ENCODE assay signal across 12 cellular contexts in the genomic region with DNA sequence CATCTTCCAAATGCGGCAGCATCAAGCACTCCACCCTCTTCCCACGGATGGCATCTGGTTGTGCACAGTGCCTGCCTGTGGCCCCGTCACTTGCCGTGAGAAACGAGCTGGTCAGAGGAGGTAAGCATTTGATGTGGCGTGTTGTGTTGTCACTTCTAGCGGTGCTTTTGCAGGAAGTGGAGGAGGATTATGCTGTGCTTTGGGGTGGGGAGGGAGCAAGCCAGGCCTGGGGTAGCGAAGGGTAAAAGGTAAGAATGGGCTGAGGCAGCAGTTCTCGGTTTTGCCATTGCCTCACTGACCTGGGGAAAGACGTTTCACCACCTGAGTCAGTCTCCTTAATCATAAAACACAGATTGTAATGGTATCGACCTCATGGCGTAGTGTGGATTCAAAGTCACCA. TPM values are rescaled to one million over a fixed set of nuclear protein-coding genes. Genes with fewer than 3 reads are reported as not detected.
DNase-seq lines count a peak whose midpoint lies in the region; ATAC-seq and TF ChIP-seq lines count a peak whose summit lies in the region.
"Had no signal": no experiment of that assay in that cellular context is flagged by ENCODE, and none has a peak within 500 bp of the region (broad histone marks: within the 10 kb centered on the region; RNA-seq: fewer than 3 reads in every experiment).

No MANE protein-coding gene starts in this region.

- CTCF ChIA-PET in RWPE1 (lab: Yijun Ruan, JAX), result interaction anchor here (1.0 to 1.6 kb wide), 4 partner anchors 9 to 164 kb away, joined by 3 to 5 read pairs (median 4); no protein-coding TSS in a partner anchor

- peak overlapping the region; percentile 17 for H3K4me3 Mint-ChIP-seq in mesothelial cell of epicardium

- 75 to 77% methylated on average over 12 of the region's 12 CpGs for WGBS in upper lobe of left lung, 2 donors

- peaks cover 16 to 44% (median 30%) of the 10 kb centered on the region in 4 donors for H3K36me3 ChIP-seq in upper lobe of left lung

- no peaks in the 10 kb centered on the region for H3K27me3 Mint-ChIP-seq in mesothelial cell of epicardium (ENCODE audit: low read depth)

- no peaks in the 10 kb centered on the region for H3K9me3 Mint-ChIP-seq in mesothelial cell of epicardium

- no peak for ATAC-seq in upper lobe of left lung (ENCODE audit: low FRiP score in 2 of 2)
- ATAC-seq: body of pancreas had no signal

- DNase-seq in RWPE1 (ENCODE audit: low spot score) (peak; percentile 21), activated T-cell treated with anti-CD3 and anti-CD28 coated beads for 24 hours (ENCODE audit: low read depth) (peak; percentile 53), mesothelial cell of epicardium (ENCODE audit: low spot score in 2 of 2, unreplicated experiment in 2 of 2) (no peak), upper lobe of left lung (no peak), NCI-H526 (lab: John Stamatoyannopoulos, UW) (no peak), H4 (ENCODE audit: low spot score) (no peak), NCI-H524 (lab: John Stamatoyannopoulos, UW) (no peak)
- DNase-seq in stimulated activated CD8-positive, alpha-beta memory T cell treated with anti-CD3 and anti-CD28 coated beads, Interleukin-4, amount 100 ng/mL, for 48 hours, result peak; percentile 82
- DNase-seq: body of pancreas, NCI-H524 treated with DMSO at 0.1 percent for 48 hours had no signal

- no peak overlapping the region for H3K4me3 ChIP-seq in upper lobe of left lung
- H3K4me3 ChIP-seq: body of pancreas, thoracic aorta had no signal

- POLR2A ChIA-PET in RWPE1 (lab: Yijun Ruan, JAX; ENCODE audit: low non-redundant PET), result interaction anchor here (0.5 to 0.6 kb wide), 2 partner anchors 150 to 1072 kb away, joined by 3 to 6 read pairs; no protein-coding TSS in a partner anchor

- no peak for TF ChIP-seq POLR2A in upper lobe of left lung (IDR thresholded peaks at IDR 0.05)

- no peak overlapping the region for H3K27ac Mint-ChIP-seq in mesothelial cell of epicardium

- no peaks in the 10 kb centered on the region for H3K27me3 ChIP-seq in upper lobe of left lung
- H3K27me3 ChIP-seq: body of pancreas had no signal

- no peaks in the 10 kb centered on the region for H3K9me3 ChIP-seq in upper lobe of left lung
- H3K9me3 ChIP-seq: body of pancreas, thoracic aorta had no signal

- TF ChIP-seq EP300 in upper lobe of left lung (IDR thresholded peaks at IDR 0.05), result no peak

- H3K4me1 ChIP-seq in upper lobe of left lung, result peaks cover 21 to 34% (median 24%) of the 10 kb centered on the region in 4 donors

- H3K4me1 Mint-ChIP-seq in mesothelial cell of epicardium, result peaks cover 15% of the 10 kb centered on the region

- TF ChIP-seq CTCF in RWPE1 (conservative IDR thresholded peaks at IDR 0.05; ENCODE audit: low read depth), result no peak
- no peak for TF ChIP-seq CTCF in mesothelial cell of epicardium (IDR thresholded peaks at IDR 0.05; ENCODE audit: unreplicated experiment)
- no peak for TF ChIP-seq CTCF in upper lobe of left lung (IDR thresholded peaks at IDR 0.05)

- H3K27ac ChIP-seq in RWPE1 (peak overlapping the region; percentile 55), upper lobe of left lung (peak overlapping the region in 1 of 4 donors; percentile 14)
- H3K27ac ChIP-seq: body of pancreas, thoracic aorta had no signal

- H3K36me3 Mint-ChIP-seq in mesothelial cell of epicardium, result peaks cover 3% of the 10 kb centered on the region

RNA-seq across cellular contexts. Expression of gene POMT1, which starts 2.3 kb away (rescaled TPM):
- total RNA-seq in mesothelial cell of epicardium (54.8 to 59.2 TPM (median 57.2 TPM) in 3 replicates), upper lobe of left lung (10 to 100 TPM; 24.7 to 55.5 (median 27.2) TPM)
- total RNA-seq in H4 (2014; rRNA removed; shearing (Covaris generic)), result 7.8 and 10.5 TPM in 2 replicates

RNA-seq across cellular contexts. Expression of gene UCK1, which starts 30.7 kb away (rescaled TPM):
- 21.9 to 26.6 TPM (median 23.2 TPM) in 3 replicates for total RNA-seq in mesothelial cell of epicardium
- total RNA-seq in upper lobe of left lung, result 10 to 100 TPM; 27.8 to 36.7 (median 29.4) TPM
- total RNA-seq in H4 (2014; rRNA removed; shearing (Covaris generic)), result 20.3 and 21.3 TPM in 2 replicates

RNA-seq across cellular contexts. Expression of gene PRRT1B, which starts 44.9 kb away (rescaled TPM):
- total RNA-seq in mesothelial cell of epicardium (not detected in 3 replicates), upper lobe of left lung (10 to 100 TPM in 2 of 6 donors, 1 to 10 TPM in 4; 1.8 to 10.5 (median 8.0) TPM)
- not detected in 2 replicates for total RNA-seq in H4 (2014; rRNA removed; shearing (Covaris generic))
- total RNA-seq: kidney epithelial cell, thoracic aorta had no signal

Comparison
In these comparisons a context has a peak if more than half of its experiments do, and no peak if none do; other contexts are left out.
1. DNase-seq: peak in RWPE1 (single experiment), activated T-cell treated with anti-CD3 and anti-CD28 coated beads for 24 hours (single experiment) and stimulated activated CD8-positive, alpha-beta memory T cell treated with anti-CD3 and anti-CD28 coated beads, Interleukin-4, amount 100 ng/mL, for 48 hours (single experiment); none in mesothelial cell of epicardium (0 of 2), upper lobe of left lung (0 of 2), NCI-H526 (0 of 2), H4 (single experiment) and NCI-H524 (0 of 2).